9 cellular contexts compared by ENCODE assay signal in the genomic region with DNA sequence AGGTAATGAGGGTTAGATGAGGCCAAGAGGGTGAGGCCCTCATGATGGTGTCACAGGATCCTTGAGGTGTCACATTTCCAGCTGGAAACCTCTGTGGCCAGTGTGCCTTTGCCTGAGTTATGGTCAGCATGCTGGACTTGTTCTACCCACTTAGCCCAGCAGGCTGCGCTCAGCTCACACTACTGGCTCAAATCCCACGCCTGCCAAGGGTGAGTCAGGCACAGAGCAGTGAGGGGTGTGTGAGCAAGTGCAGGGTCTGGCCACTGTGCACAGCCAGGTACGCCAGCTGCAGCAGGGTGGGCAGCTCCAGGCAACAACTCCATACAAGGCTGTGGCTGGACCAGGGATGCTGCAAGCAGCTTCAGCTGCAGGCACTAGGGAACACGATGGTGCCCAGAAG.
DNase-seq lines count a peak whose midpoint lies in the region; ATAC-seq, FAIRE-seq and TF ChIP-seq lines count a peak whose summit lies in the region.
"Had no signal": no experiment of that assay in that cellular context is flagged by ENCODE, and none has a peak within 500 bp of the region (broad histone marks: within the 10 kb centered on the region; RNA-seq: fewer than 3 reads in every experiment).

No MANE protein-coding gene starts in this region.

- intact Hi-C loops in adrenal gland (cut with DNase I), result no loop called here

- H3K4me1 Mint-ChIP-seq in GM23338, result peaks cover 6% of the 10 kb centered on the region

- H3K4me3 Mint-ChIP-seq in GM23338, result no peak overlapping the region
- H3K4me3 Mint-ChIP-seq: activated naive CD8-positive, alpha-beta T cell had no signal

- H3F3A ChIP-seq in GM23338 (replicated peaks; ENCODE audit: low read depth), result no peaks in the 10 kb centered on the region

- H2AFZ ChIP-seq in GM23338, result peak overlapping the region; percentile 61; the same call in 1 of the 2 replicates

- no peak overlapping the region for H3K27ac Mint-ChIP-seq in GM23338
- H3K27ac Mint-ChIP-seq: activated naive CD8-positive, alpha-beta T cell had no signal

- H3K9me3 ChIP-seq in adrenal gland (replicated peaks in 1 of 3), result no peaks in the 10 kb centered on the region

- H4K20me1 ChIP-seq in GM23338 (replicated peaks; ENCODE audit: insufficient read depth), result no peaks in the 10 kb centered on the region; the same call in 1 of the 2 replicates

- no peak for FAIRE-seq in HTR-8/SVneo (lab: Jason Lieb, UNC)

- no peaks in the 10 kb centered on the region; the same call in 2 of the 3 replicates for H3K36me3 Mint-ChIP-seq in GM23338 (ENCODE audit: low read depth)
- H3K36me3 Mint-ChIP-seq: activated naive CD8-positive, alpha-beta T cell had no signal

- no peaks in the 10 kb centered on the region for H3K79me2 ChIP-seq in GM23338 (replicated peaks; ENCODE audit: insufficient read depth)

- no peaks in the 10 kb centered on the region for H3K9me2 ChIP-seq in GM23338 (ENCODE audit: insufficient read depth)

- H3K27me3 ChIP-seq in GM23338 (ENCODE audit: insufficient read depth) (no peaks in the 10 kb centered on the region), adrenal gland (no peaks in the 10 kb centered on the region)

- H3K4me3 ChIP-seq in GM23338, result no peak overlapping the region
- H3K4me3 ChIP-seq in adrenal gland, result no peak overlapping the region

- H3K9me3 Mint-ChIP-seq in GM23338, result peaks cover 3% of the 10 kb centered on the region; the same call in 2 of the 3 replicates

- H3K4me1 ChIP-seq in GM23338 (ENCODE audit: insufficient read depth) (no peaks in the 10 kb centered on the region), adrenal gland (replicated peaks in 1 of 2) (no peaks in the 10 kb centered on the region)

- no peaks in the 10 kb centered on the region for H3K36me3 ChIP-seq in GM23338 (ENCODE audit: insufficient read depth)
- H3K36me3 ChIP-seq in adrenal gland (replicated peaks in 1 of 2), result no peaks in the 10 kb centered on the region

- ATAC-seq in GM23338 (peak; percentile 100), GM21360 (IDR thresholded peaks at IDR 0.05; ENCODE audit: unreplicated experiment) (no peak)

- 20 to 59% (median 50%) methylated on average over 1 to 4 of the region's 4 CpGs for WGBS in adrenal gland, 4 donors

- H3K27ac ChIP-seq in GM23338 (ENCODE audit: low read depth) (no peak overlapping the region), adrenal gland (no peak overlapping the region)

- no peak overlapping the region for H3K4me2 ChIP-seq in GM23338

- DNase-seq in COR-L47 (lab: John Stamatoyannopoulos, UW) (peak; percentile 47), GM23338 (ENCODE audit: low spot score) (peak; percentile 85), adrenal gland (peak in 6 of 7 donors; percentile 22 to 63 (median 46)), kidney tubule cell (ENCODE audit: low spot score) (peak; percentile 60), GM19238 (ENCODE audit: insufficient read length, low spot score) (no peak), NCI-H1105 (lab: John Stamatoyannopoulos, UW) (no peak), HTR-8/SVneo (ENCODE audit: insufficient read length, low spot score) (no peak)

- TF ChIP-seq POLR2A in adrenal gland (IDR thresholded peaks at IDR 0.05), result no peak

- TF ChIP-seq CTCF in GM23338 (conservative IDR thresholded peaks at IDR 0.05; ENCODE audit: low read depth in 2 of 2), result peak; percentile 77 to 99
- peak in 5 of 6 experiments; percentile 16 to 53 (median 37) for TF ChIP-seq CTCF in adrenal gland (IDR thresholded peaks at IDR 0.05)

- H3K27me3 Mint-ChIP-seq in GM23338 (ENCODE audit: insufficient read depth, low read depth, poor library complexity), result no peaks in the 10 kb centered on the region
- H3K27me3 Mint-ChIP-seq: activated naive CD8-positive, alpha-beta T cell had no signal

TF ChIP-seq in GM23338, 12 proteins besides CTCF, POLR2A, EP300 and RAD21 (continues in another document):
- TF ChIP-seq EZH2 (IDR thresholded peaks at IDR 0.05; ENCODE audit: low read depth, unreplicated experiment), result no peak
- TF ChIP-seq, protein P1, sequence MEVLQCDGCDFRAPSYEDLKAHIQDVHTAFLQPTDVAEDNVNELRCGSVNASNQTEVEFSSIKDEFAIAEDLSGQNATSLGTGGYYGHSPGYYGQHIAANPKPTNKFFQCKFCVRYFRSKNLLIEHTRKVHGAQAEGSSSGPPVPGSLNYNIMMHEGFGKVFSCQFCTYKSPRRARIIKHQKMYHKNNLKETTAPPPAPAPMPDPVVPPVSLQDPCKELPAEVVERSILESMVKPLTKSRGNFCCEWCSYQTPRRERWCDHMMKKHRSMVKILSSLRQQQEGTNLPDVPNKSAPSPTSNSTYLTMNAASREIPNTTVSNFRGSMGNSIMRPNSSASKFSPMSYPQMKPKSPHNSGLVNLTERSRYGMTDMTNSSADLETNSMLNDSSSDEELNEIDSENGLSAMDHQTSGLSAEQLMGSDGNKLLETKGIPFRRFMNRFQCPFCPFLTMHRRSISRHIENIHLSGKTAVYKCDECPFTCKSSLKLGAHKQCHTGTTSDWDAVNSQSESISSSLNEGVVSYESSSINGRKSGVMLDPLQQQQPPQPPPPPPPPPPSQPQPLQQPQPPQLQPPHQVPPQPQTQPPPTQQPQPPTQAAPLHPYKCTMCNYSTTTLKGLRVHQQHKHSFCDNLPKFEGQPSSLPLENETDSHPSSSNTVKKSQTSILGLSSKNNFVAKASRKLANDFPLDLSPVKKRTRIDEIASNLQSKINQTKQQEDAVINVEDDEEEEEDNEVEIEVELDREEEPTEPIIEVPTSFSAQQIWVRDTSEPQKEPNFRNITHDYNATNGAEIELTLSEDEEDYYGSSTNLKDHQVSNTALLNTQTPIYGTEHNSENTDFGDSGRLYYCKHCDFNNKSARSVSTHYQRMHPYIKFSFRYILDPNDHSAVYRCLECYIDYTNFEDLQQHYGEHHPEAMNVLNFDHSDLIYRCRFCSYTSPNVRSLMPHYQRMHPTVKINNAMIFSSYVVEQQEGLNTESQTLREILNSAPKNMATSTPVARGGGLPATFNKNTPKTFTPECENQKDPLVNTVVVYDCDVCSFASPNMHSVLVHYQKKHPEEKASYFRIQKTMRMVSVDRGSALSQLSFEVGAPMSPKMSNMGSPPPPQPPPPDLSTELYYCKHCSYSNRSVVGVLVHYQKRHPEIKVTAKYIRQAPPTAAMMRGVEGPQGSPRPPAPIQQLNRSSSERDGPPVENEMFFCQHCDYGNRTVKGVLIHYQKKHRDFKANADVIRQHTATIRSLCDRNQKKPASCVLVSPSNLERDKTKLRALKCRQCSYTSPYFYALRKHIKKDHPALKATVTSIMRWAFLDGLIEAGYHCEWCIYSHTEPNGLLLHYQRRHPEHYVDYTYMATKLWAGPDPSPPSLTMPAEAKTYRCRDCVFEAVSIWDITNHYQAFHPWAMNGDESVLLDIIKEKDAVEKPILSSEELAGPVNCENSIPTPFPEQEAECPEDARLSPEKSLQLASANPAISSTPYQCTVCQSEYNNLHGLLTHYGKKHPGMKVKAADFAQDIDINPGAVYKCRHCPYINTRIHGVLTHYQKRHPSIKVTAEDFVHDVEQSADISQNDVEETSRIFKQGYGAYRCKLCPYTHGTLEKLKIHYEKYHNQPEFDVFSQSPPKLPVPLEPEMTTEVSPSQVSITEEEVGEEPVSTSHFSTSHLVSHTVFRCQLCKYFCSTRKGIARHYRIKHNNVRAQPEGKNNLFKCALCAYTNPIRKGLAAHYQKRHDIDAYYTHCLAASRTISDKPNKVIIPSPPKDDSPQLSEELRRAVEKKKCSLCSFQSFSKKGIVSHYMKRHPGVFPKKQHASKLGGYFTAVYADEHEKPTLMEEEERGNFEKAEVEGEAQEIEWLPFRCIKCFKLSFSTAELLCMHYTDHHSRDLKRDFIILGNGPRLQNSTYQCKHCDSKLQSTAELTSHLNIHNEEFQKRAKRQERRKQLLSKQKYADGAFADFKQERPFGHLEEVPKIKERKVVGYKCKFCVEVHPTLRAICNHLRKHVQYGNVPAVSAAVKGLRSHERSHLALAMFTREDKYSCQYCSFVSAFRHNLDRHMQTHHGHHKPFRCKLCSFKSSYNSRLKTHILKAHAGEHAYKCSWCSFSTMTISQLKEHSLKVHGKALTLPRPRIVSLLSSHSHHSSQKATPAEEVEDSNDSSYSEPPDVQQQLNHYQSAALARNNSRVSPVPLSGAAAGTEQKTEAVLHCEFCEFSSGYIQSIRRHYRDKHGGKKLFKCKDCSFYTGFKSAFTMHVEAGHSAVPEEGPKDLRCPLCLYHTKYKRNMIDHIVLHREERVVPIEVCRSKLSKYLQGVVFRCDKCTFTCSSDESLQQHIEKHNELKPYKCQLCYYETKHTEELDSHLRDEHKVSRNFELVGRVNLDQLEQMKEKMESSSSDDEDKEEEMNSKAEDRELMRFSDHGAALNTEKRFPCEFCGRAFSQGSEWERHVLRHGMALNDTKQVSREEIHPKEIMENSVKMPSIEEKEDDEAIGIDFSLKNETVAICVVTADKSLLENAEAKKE (CRISPR knock-in tag; IDR thresholded peaks at IDR 0.05), result no peak
- TF ChIP-seq, protein P2, sequence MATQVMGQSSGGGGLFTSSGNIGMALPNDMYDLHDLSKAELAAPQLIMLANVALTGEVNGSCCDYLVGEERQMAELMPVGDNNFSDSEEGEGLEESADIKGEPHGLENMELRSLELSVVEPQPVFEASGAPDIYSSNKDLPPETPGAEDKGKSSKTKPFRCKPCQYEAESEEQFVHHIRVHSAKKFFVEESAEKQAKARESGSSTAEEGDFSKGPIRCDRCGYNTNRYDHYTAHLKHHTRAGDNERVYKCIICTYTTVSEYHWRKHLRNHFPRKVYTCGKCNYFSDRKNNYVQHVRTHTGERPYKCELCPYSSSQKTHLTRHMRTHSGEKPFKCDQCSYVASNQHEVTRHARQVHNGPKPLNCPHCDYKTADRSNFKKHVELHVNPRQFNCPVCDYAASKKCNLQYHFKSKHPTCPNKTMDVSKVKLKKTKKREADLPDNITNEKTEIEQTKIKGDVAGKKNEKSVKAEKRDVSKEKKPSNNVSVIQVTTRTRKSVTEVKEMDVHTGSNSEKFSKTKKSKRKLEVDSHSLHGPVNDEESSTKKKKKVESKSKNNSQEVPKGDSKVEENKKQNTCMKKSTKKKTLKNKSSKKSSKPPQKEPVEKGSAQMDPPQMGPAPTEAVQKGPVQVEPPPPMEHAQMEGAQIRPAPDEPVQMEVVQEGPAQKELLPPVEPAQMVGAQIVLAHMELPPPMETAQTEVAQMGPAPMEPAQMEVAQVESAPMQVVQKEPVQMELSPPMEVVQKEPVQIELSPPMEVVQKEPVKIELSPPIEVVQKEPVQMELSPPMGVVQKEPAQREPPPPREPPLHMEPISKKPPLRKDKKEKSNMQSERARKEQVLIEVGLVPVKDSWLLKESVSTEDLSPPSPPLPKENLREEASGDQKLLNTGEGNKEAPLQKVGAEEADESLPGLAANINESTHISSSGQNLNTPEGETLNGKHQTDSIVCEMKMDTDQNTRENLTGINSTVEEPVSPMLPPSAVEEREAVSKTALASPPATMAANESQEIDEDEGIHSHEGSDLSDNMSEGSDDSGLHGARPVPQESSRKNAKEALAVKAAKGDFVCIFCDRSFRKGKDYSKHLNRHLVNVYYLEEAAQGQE (IDR thresholded peaks at IDR 0.05; ENCODE audit: unreplicated experiment), result no peak
- TF ChIP-seq ZNF114 (CRISPR knock-in tag; IDR thresholded peaks at IDR 0.05), result no peak
- TF ChIP-seq EZH2phosphoT487 (IDR thresholded peaks at IDR 0.05; ENCODE audit: unreplicated experiment), result no peak
- no peak for TF ChIP-seq ZNF331 (CRISPR knock-in tag; IDR thresholded peaks at IDR 0.05; ENCODE audit: low read depth)
- TF ChIP-seq JUNB (IDR thresholded peaks at IDR 0.05; ENCODE audit: unreplicated experiment), result no peak

Comparison
In these comparisons a context has a peak if more than half of its experiments do, and no peak if none do; other contexts are left out.
1. DNase-seq: peak in COR-L47 (single experiment), GM23338 (single experiment), adrenal gland (6 of 7) and kidney tubule cell (single experiment); none in GM19238 (single experiment), NCI-H1105 (single experiment) and HTR-8/SVneo (single experiment).